In the genomic region with DNA sequence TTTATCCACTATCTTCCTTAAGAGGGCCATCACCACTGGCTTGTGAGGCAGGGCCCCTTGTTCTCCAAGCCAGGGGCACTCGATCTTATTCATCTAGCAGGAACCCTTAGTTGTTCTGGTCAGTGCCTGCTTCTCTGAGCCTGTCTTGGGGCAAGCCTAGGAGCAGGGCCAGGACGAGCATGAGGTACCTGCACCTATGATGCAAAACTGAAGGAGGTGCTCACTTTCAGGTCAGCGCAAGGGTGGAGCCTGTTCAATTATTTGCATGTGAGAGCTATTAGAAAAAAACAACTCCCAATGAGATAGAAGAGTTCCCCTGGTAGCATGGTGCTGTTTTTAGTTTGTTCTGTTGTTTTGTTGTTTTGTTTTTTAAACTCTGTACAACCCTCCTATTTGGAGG, we compare ENCODE assay signal across 1 cellular context.
TF ChIP-seq lines count a peak whose summit lies in the region.

No MANE protein-coding gene starts in this region.

TF ChIP-seq in WTC11, 78 proteins besides CTCF, POLR2A, EP300 and RAD21 (continued from another document):
- TF ChIP-seq IRF2 (CRISPR knock-in tag; IDR thresholded peaks at IDR 0.05; ENCODE audit: borderline replicate concordance, low read depth) (no peak), ZNF423 (CRISPR knock-in tag; IDR thresholded peaks at IDR 0.05) (no peak), SMAD3 (CRISPR knock-in tag; IDR thresholded peaks at IDR 0.05; ENCODE audit: borderline replicate concordance) (no peak), AFF4 (CRISPR knock-in tag; IDR thresholded peaks at IDR 0.05; ENCODE audit: borderline replicate concordance) (no peak), ZNF416 (CRISPR knock-in tag; IDR thresholded peaks at IDR 0.05) (no peak), HMGXB4 (CRISPR knock-in tag; IDR thresholded peaks at IDR 0.05) (no peak), GABPB1 (CRISPR knock-in tag; IDR thresholded peaks at IDR 0.05) (no peak), MYBL2 (CRISPR knock-in tag; IDR thresholded peaks at IDR 0.05) (no peak), CREB1 (CRISPR knock-in tag; IDR thresholded peaks at IDR 0.05) (no peak), JAZF1 (CRISPR knock-in tag; IDR thresholded peaks at IDR 0.05) (no peak), PRRX2 (CRISPR knock-in tag; IDR thresholded peaks at IDR 0.05) (no peak), NR2C2 (CRISPR knock-in tag; IDR thresholded peaks at IDR 0.05) (no peak), SMAD4 (CRISPR knock-in tag; IDR thresholded peaks at IDR 0.05) (no peak), NFE2L1 (CRISPR knock-in tag; IDR thresholded peaks at IDR 0.05) (no peak)
- TF ChIP-seq, protein P1, sequence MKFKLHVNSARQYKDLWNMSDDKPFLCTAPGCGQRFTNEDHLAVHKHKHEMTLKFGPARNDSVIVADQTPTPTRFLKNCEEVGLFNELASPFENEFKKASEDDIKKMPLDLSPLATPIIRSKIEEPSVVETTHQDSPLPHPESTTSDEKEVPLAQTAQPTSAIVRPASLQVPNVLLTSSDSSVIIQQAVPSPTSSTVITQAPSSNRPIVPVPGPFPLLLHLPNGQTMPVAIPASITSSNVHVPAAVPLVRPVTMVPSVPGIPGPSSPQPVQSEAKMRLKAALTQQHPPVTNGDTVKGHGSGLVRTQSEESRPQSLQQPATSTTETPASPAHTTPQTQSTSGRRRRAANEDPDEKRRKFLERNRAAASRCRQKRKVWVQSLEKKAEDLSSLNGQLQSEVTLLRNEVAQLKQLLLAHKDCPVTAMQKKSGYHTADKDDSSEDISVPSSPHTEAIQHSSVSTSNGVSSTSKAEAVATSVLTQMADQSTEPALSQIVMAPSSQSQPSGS (CRISPR knock-in tag; IDR thresholded peaks at IDR 0.05; ENCODE audit: borderline replicate concordance, low read depth) = no peak
